ENCODE assay signal across 9 cellular contexts in the genomic region with DNA sequence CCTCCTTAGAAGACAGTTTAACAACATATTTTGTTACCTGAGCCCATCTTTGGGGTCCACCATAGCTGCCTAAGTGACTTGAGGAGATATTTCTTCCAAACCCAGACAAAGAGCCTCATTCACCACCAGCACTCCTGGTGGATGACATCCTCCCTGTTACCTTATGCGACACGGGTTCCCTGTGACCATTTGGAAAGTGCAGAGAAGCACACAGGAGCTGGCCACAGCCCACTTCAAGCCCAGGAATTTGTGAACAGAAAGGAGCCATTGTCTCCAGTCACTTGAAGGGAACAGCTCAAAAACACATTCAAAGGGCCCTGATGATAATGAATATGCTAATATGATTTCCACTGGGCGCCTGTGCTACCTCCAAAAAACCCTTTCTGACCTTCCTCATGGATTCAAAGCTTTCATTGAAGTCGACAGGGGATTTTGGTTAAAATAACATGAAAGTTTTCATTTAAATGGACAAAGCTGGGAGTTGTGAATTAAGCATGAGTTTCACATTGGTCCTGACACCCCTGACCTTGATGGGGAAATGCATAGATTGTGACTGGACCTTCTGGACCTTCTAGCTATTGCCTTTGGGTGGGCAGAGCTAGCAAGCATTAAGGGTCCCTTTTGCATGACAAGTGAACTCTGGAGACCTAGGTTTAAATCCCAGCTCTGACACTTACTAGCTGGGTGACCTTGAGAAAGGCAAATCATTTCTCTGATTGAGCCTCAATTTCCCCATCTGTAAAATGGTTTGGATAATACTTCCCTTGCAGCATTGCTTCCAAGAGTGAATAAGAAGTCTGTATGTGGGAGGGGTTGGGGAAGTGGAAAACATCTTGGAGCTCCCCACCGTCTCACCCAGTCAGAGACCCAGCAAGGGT.
DNase-seq lines count a peak whose midpoint lies in the region; ATAC-seq, FAIRE-seq and TF ChIP-seq lines count a peak whose summit lies in the region.
"Had no signal": no experiment of that assay in that cellular context is flagged by ENCODE, and none has a peak within 500 bp of the region (broad histone marks: within the 10 kb centered on the region; RNA-seq: fewer than 3 reads in every experiment).

No MANE protein-coding gene starts in this region.

- H4K91ac ChIP-seq in H1 (replicated peaks; ENCODE audit: insufficient read length, low read length), result no peak overlapping the region

- no peaks in the 10 kb centered on the region for H3K79me1 ChIP-seq in H1 (ENCODE audit: low read depth, low read length)

- no peak overlapping the region for H2BK15ac ChIP-seq in H1 (ENCODE audit: low read length)

- H4K5ac ChIP-seq in H1 (ENCODE audit: insufficient read length, low read depth, low read length), result no peak overlapping the region

- no peak for TF ChIP-seq POLR2A in H1 (IDR thresholded peaks at IDR 0.05; ENCODE audit: control extremely low read depth in 1 of 2, low read depth in 2 of 2, low read length in 2 of 2)
- TF ChIP-seq POLR2A in tibial nerve (IDR thresholded peaks at IDR 0.05), result no peak

- H3K4me2 ChIP-seq in Loucy (ENCODE audit: low read depth, low read length, poor library complexity, severe bottlenecking) (peak overlapping the region; percentile 40), H1 (ENCODE audit: insufficient read depth in 1 of 2, low read depth in 2 of 2, low read length in 2 of 2) (peak overlapping the region in 1 of 2 experiments; percentile 24; a peak in 1 of 4 replicates)

- no peaks in the 10 kb centered on the region for H3K9me3 ChIP-seq in Loucy (ENCODE audit: insufficient read depth, low read depth, low read length)
- no peaks in the 10 kb centered on the region for H3K9me3 ChIP-seq in H1 (ENCODE audit: insufficient read depth in 2 of 2, low read depth in 1 of 2, low read length in 1 of 2)
- H3K9me3 ChIP-seq in tibial nerve, result no peaks in the 10 kb centered on the region

- H3K79me2 ChIP-seq in Loucy (ENCODE audit: insufficient read depth, low read length) (no peaks in the 10 kb centered on the region), H1 (ENCODE audit: control insufficient read depth in 1 of 2, insufficient read depth in 2 of 2, low read length in 2 of 2) (no peaks in the 10 kb centered on the region)

- H2AFZ ChIP-seq in Loucy (ENCODE audit: low read length), result 0 out of 2 replicates have a peak overlapping the region, but pooled peaks have one; percentile 69
- no peak overlapping the region for H2AFZ ChIP-seq in H1 (ENCODE audit: low read length)

- peak overlapping the region; percentile 82; the same call in 1 of the 2 replicates for H2BK12ac ChIP-seq in H1 (ENCODE audit: low read depth, low read length)

- TF ChIP-seq EP300 in H1 (IDR thresholded peaks at IDR 0.05; ENCODE audit: borderline replicate concordance in 1 of 2, low read depth in 2 of 2, low read length in 2 of 2), result no peak
- TF ChIP-seq EP300 in tibial nerve (IDR thresholded peaks at IDR 0.05), result no peak

- H2BK20ac ChIP-seq in H1 (ENCODE audit: low read length), result no peak overlapping the region

- no peak overlapping the region for H3K56ac ChIP-seq in H1 (replicated peaks; ENCODE audit: insufficient read length, low read depth, low read length)

- no peak overlapping the region for H4K8ac ChIP-seq in H1 (ENCODE audit: extremely low read depth, insufficient read depth, low read length)

- H3K23ac ChIP-seq in H1 (ENCODE audit: insufficient read length), result no peak overlapping the region

- peak overlapping the region; percentile 23 for H2BK120ac ChIP-seq in H1 (replicated peaks; ENCODE audit: low read depth, low read length)

- TF ChIP-seq RAD21 in H1 (IDR thresholded peaks at IDR 0.05 in 1 of 2, conservative IDR thresholded peaks at IDR 0.05 in 1 of 2; ENCODE audit: low read depth in 2 of 2, low read length in 2 of 2), result no peak

- POLR2A ChIA-PET in H1 (lab: Charles Lee; ENCODE audit: partially characterized antibody), result interaction anchor here (0.6 to 2.2 kb wide), 5 partner anchors 8 to 54 kb away, joined by 3 to 14 read pairs (median 3); no protein-coding TSS in a partner anchor

- H3K14ac ChIP-seq in H1 (ENCODE audit: insufficient read length), result no peak overlapping the region

- FAIRE-seq in H1 (lab: Jason Lieb, UNC), result no peak

- H3K27ac ChIP-seq in H1 (ENCODE audit: low read depth, low read length), result no peak overlapping the region
- peak overlapping the region; percentile 29 to 88 (median 76) for H3K27ac ChIP-seq in tibial nerve

- no peaks in the 10 kb centered on the region for H3F3A ChIP-seq in Loucy (ENCODE audit: low read depth)

- ATAC-seq in GM19397 (IDR thresholded peaks at IDR 0.05; ENCODE audit: unreplicated experiment), result no peak

- H4K20me1 ChIP-seq in Loucy (ENCODE audit: insufficient read depth, low read length, poor library complexity, severe bottlenecking), result no peaks in the 10 kb centered on the region
- H4K20me1 ChIP-seq in H1 (replicated peaks in 1 of 2; ENCODE audit: control insufficient read depth in 1 of 2, insufficient read depth in 2 of 2, low read length in 2 of 2), result no peaks in the 10 kb centered on the region

- H3K27me3 ChIP-seq in Loucy (ENCODE audit: insufficient read depth, low read length, poor library complexity, severe bottlenecking) (no peaks in the 10 kb centered on the region), H1 (replicated peaks in 1 of 4; ENCODE audit: control insufficient read depth in 3 of 4, extremely low read depth in 1 of 4, insufficient read depth in 3 of 4, low read length in 3 of 4) (peaks cover 0 to 2% (median 0%) of the 10 kb centered on the region in 4 experiments; a peak in 2 of 7 replicates), tibial nerve (no peaks in the 10 kb centered on the region)

- 0 out of 2 replicates have a peak overlapping the region, but pooled peaks have one; percentile 57 for H3K18ac ChIP-seq in H1 (ENCODE audit: extremely low read depth, low read length)

- H3K4me1 ChIP-seq in Loucy (ENCODE audit: insufficient read depth, low read length, poor library complexity, severe bottlenecking) (peaks cover 17% of the 10 kb centered on the region), H1 (replicated peaks in 1 of 4; ENCODE audit: control insufficient read depth in 3 of 4, insufficient read depth in 4 of 4, low read length in 3 of 4) (peaks cover 9 to 19% (median 13%) of the 10 kb centered on the region in 4 experiments), tibial nerve (peaks cover 0 to 67% (median 38%) of the 10 kb centered on the region in 4 donors)

- H3K4me3 ChIP-seq in Loucy (ENCODE audit: low read length, poor library complexity, severe bottlenecking), result no peak overlapping the region
- H3K4me3 ChIP-seq in H1 (ENCODE audit: extremely low read depth in 1 of 4, insufficient read depth in 2 of 4, low read depth in 3 of 4, low read length in 4 of 4), result no peak overlapping the region
- no peak overlapping the region for H3K4me3 ChIP-seq in tibial nerve

- H3K9ac ChIP-seq in Loucy (ENCODE audit: low read depth, low read length, poor library complexity, severe bottlenecking) (no peak overlapping the region), H1 (replicated peaks in 1 of 4; ENCODE audit: extremely low read depth in 1 of 4, low read depth in 3 of 4, low read length in 3 of 4) (no peak overlapping the region)

- 44% methylated on average over 5 of the region's 5 CpGs; no CpG with 5 or more reads in 1 of the 2 experiments for WGBS in H1 (ENCODE audit: extremely low coverage in 1 of 2, insufficient coverage in 1 of 2, insufficient read length in 1 of 2, insufficient replicate concordance in 2 of 2, low coverage in 1 of 2, low lambda C conversion rate in 2 of 2, missing lambda C conversion rate in 1 of 2), 2 experiments
- WGBS in tibial nerve, 2 donors, result 46 to 48% methylated on average over 5 of the region's 5 CpGs

- H3K36me3 ChIP-seq in Loucy (ENCODE audit: insufficient read depth, low read length) (no peaks in the 10 kb centered on the region), H1 (ENCODE audit: control insufficient read depth in 2 of 4, insufficient read depth in 4 of 4, low read length in 3 of 4) (no peaks in the 10 kb centered on the region), tibial nerve (no peaks in the 10 kb centered on the region)

- no peak overlapping the region for H3K4ac ChIP-seq in H1 (replicated peaks; ENCODE audit: insufficient read length, low read depth, low read length)

- no peak for TF ChIP-seq CTCF in Loucy (conservative IDR thresholded peaks at IDR 0.05; ENCODE audit: low read length)
- TF ChIP-seq CTCF in H1 (IDR thresholded peaks at IDR 0.05; ENCODE audit: control extremely low read depth in 1 of 3, insufficient read depth in 1 of 3, low read depth in 1 of 3, low read length in 3 of 3), result no peak
- TF ChIP-seq CTCF in tibial nerve (IDR thresholded peaks at IDR 0.05), result peak in 1 of 5 experiments; percentile 5

- no peak overlapping the region for H2AK5ac ChIP-seq in H1 (ENCODE audit: low read depth, low read length)

- DNase-seq in H1 (ENCODE audit: low read depth in 1 of 2, low spot score in 2 of 2), result no peak
- DNase-seq in midbrain (lab: John Stamatoyannopoulos, UW), result peak; percentile 77
- DNase-seq in tibial nerve (ENCODE audit: low spot score in 2 of 2), result no peak
- no peak for DNase-seq in HT-29 (ENCODE audit: low spot score)
- no peak for DNase-seq in NCI-H146 (lab: John Stamatoyannopoulos, UW)
- DNase-seq: activated CD4-positive, alpha-beta memory T cell treated with anti-CD3 and anti-CD28 coated beads, Interleukin-2, amount 10 ng/mL, durations not matched to agents 7 days and 5 days; stimulated activated naive CD4-positive, alpha-beta T cell had no signal

- H2BK5ac ChIP-seq in H1 (ENCODE audit: low read depth, low read length), result 0 out of 2 replicates have a peak overlapping the region, but pooled peaks have one; percentile 48

- CTCF ChIA-PET in H1 (lab: Charles Lee; ENCODE audit: partially characterized antibody), result interaction anchor here (0.5 to 3.6 kb wide), 7 partner anchors 10 to 489 kb away, joined by 3 to 21 read pairs (median 3); no protein-coding TSS in a partner anchor

- H3K23me2 ChIP-seq in H1 (ENCODE audit: low read depth, low read length), result peaks cover 1% of the 10 kb centered on the region; the same call in 1 of the 2 replicates

- H3K9me2 ChIP-seq in Loucy (replicated peaks; ENCODE audit: low read depth, low read length), result no peaks in the 10 kb centered on the region

TF ChIP-seq in H1, 55 proteins besides CTCF, POLR2A, EP300 and RAD21 (continues in another document):
- TF ChIP-seq SIRT6 (IDR thresholded peaks at IDR 0.05; ENCODE audit: low read length), result no peak
- no peak for TF ChIP-seq EGR1 (IDR thresholded peaks at IDR 0.05; ENCODE audit: borderline replicate concordance, low read depth, low read length)
- TF ChIP-seq KDM4A (IDR thresholded peaks at IDR 0.05; ENCODE audit: low read depth, low read length, severe bottlenecking), result no peak
- TF ChIP-seq TEAD4 (IDR thresholded peaks at IDR 0.05; ENCODE audit: low read depth, low read length), result peak; percentile 26; the same call in 1 of the 2 replicates
- no peak for TF ChIP-seq CBX8 (IDR thresholded peaks at IDR 0.05; ENCODE audit: borderline replicate concordance, low read depth, low read length)
- TF ChIP-seq RBBP5 (IDR thresholded peaks at IDR 0.05; ENCODE audit: borderline replicate concordance, low read depth, low read length), result no peak
- TF ChIP-seq HDAC6 (IDR thresholded peaks at IDR 0.05; ENCODE audit: low read depth, low read length), result no peak
- TF ChIP-seq KDM1A (IDR thresholded peaks at IDR 0.05; ENCODE audit: borderline replicate concordance, low read length), result peak; percentile 33; the same call in 1 of the 2 replicates
- no peak for TF ChIP-seq CREB1 (IDR thresholded peaks at IDR 0.05)
- TF ChIP-seq BACH1 (IDR thresholded peaks at IDR 0.05; ENCODE audit: low read length), result no peak
